29 cellular contexts compared by ENCODE assay signal in genomic region chr1:58687516-58687915, GRCh38. TPM values are rescaled to one million over a fixed set of nuclear protein-coding genes. Genes with fewer than 3 reads are reported as not detected.
DNase-seq lines count a peak whose midpoint lies in the region; ATAC-seq and TF ChIP-seq lines count a peak whose summit lies in the region.
"Had no signal": no experiment of that assay in that cellular context is flagged by ENCODE, and none has a peak within 500 bp of the region (broad histone marks: within the 10 kb centered on the region; RNA-seq: fewer than 3 reads in every experiment).

No MANE protein-coding gene starts in this region.

- H3K36me3 ChIP-seq in HEK293 (ENCODE audit: control insufficient read depth in 2 of 2, insufficient read depth in 1 of 2, low read length in 2 of 2) (peaks cover 52 to 67% of the 10 kb centered on the region in 2 experiments), mesendoderm (ENCODE audit: control insufficient read depth, insufficient read depth, low read length) (no peaks in the 10 kb centered on the region)
- H3K36me3 ChIP-seq: ovary, uterus had no signal

- no peak for DNase-seq in activated T-helper 2 cell treated with anti-CD3 and anti-CD28 coated beads, Interferon-gamma antibody, Interleukin-2, Interleukin-4, amounts not matched to agents 10 μg/mL and 5 μg/mL and 100 μg/mL, durations not matched to agents 14 hours and 24 hours and 36 hours (ENCODE audit: low spot score)
- DNase-seq in mesendoderm (peak; percentile 41), CD14-positive monocyte (ENCODE audit: low spot score) (no peak)
- DNase-seq in activated CD4-positive, CD25-positive, alpha-beta regulatory T cell treated with anti-CD3 and anti-CD28 coated beads, Interleukin-2, amount 50 U/mL, for 72 hours = no peak
- DNase-seq: activated CD4-positive, alpha-beta T cell treated with anti-CD3 and anti-CD28 coated beads, Interleukin-2, amount 10 ng/mL, durations not matched to agents 7 days and 5 days; activated naive CD4-positive, alpha-beta T cell treated with Interleukin-2 at 50 U/mL for 16 hours; dermis blood vessel endothelial cell; DMS153; Karpas-422; mammary epithelial cell; NCI-H1417 treated with DMSO at 0.1 percent for 48 hours; NCI-H774; ovary; Peyer's patch; retina; SIG-M5; stimulated activated CD4-positive, alpha-beta T cell treated with anti-CD3 and anti-CD28 coated beads, Interleukin-2, amount 100 ng/mL, for 24 hours; stimulated activated naive CD8-positive, alpha-beta T cell treated with anti-CD3 and anti-CD28 coated beads, Interleukin-15, amount 100 ng/mL, for 72 hours; uterus had no signal

- no peak overlapping the region for H4K5ac ChIP-seq in mesendoderm (ENCODE audit: low read length)

- H3K27me3 ChIP-seq in mesendoderm (ENCODE audit: insufficient read depth, low read length, poor library complexity) = no peaks in the 10 kb centered on the region
- H3K27me3 ChIP-seq: BLaER1, ovary, Peyer's patch, uterus had no signal

- H2BK15ac ChIP-seq in mesendoderm (replicated peaks; ENCODE audit: low read depth) = no peak overlapping the region

- no peaks in the 10 kb centered on the region for H3K9me3 ChIP-seq in HEK293 (ENCODE audit: control insufficient read depth, insufficient read depth, low read depth, low read length)
- H3K9me3 ChIP-seq: BLaER1, HAP-1, ovary, Peyer's patch, thoracic aorta, uterus had no signal

- H3K9me3 Mint-ChIP-seq in activated T-helper 2 cell treated with anti-CD3 and anti-CD28 coated beads, Interferon-gamma antibody, Interleukin-2, Interleukin-4, amounts not matched to agents 10 μg/mL and 5 μg/mL and 100 μg/mL, durations not matched to agents 14 hours and 24 hours and 36 hours = no peaks in the 10 kb centered on the region
- H3K9me3 Mint-ChIP-seq in CD14-positive monocyte = no peaks in the 10 kb centered on the region
- H3K9me3 Mint-ChIP-seq: activated CD4-positive, alpha-beta T cell treated with anti-CD3 and anti-CD28 coated beads, Interleukin-2, amount 10 ng/mL, durations not matched to agents 7 days and 5 days; central memory CD8-positive, alpha-beta T cell; nephron; stimulated activated naive CD8-positive, alpha-beta T cell treated with anti-CD3 and anti-CD28 coated beads, Interleukin-15, amount 100 ng/mL, for 72 hours had no signal

- no peak for ATAC-seq in GM18520 (IDR thresholded peaks at IDR 0.05; ENCODE audit: unreplicated experiment)
- ATAC-seq: esophagus mucosa; GM12878; stimulated activated naive CD8-positive, alpha-beta T cell treated with anti-CD3 and anti-CD28 coated beads, Interleukin-15, amount 100 ng/mL, for 72 hours had no signal

- H3K4me2 ChIP-seq in mesendoderm (ENCODE audit: low read length) = no peak overlapping the region
- H3K4me2 ChIP-seq: BLaER1 had no signal

- H4K8ac ChIP-seq in mesendoderm (ENCODE audit: low read depth, low read length) = no peak overlapping the region

- H3K4me3 ChIP-seq in HEK293 (ENCODE audit: low read depth, low read length) (no peak overlapping the region), mesendoderm (ENCODE audit: low read length) (no peak overlapping the region)
- H3K4me3 ChIP-seq: BLaER1, GM12878, HAP-1, ovary, Peyer's patch, thoracic aorta, uterus had no signal

- H2AK5ac ChIP-seq in mesendoderm (ENCODE audit: low read length) = no peak overlapping the region

- H3K4me1 ChIP-seq in HEK293 (ENCODE audit: control insufficient read depth, insufficient read depth, low read length) = no peaks in the 10 kb centered on the region
- no peaks in the 10 kb centered on the region for H3K4me1 ChIP-seq in mesendoderm (ENCODE audit: control insufficient read depth, low read depth, low read length)
- H3K4me1 ChIP-seq: BLaER1, HAP-1, Peyer's patch, uterus had no signal

- WGBS in mesendoderm (ENCODE audit: extremely low coverage, insufficient coverage, low lambda C conversion rate) = no CpG with 5 or more reads among the region's 6 CpGs

- intact Hi-C loops in activated T-helper 2 cell treated with anti-CD3 and anti-CD28 coated beads, Interferon-gamma antibody, Interleukin-2, Interleukin-4, amounts not matched to agents 10 μg/mL and 5 μg/mL and 100 μg/mL, durations not matched to agents 14 hours and 24 hours and 36 hours (cut with micrococcal nuclease) = no loop called here
- intact Hi-C loops in CD14-positive monocyte (cut with micrococcal nuclease) = no loop called here

- CTCF ChIA-PET in HEK293 (lab: Yijun Ruan, JAX) = no interaction called here

- TF ChIP-seq CTCF in C4-2B (conservative IDR thresholded peaks at IDR 0.05) (no peak), HEK293 (tag by site-specific recombination; IDR thresholded peaks at IDR 0.05) (no peak), CD14-positive monocyte (IDR thresholded peaks at IDR 0.05) (no peak)

- no peak overlapping the region for H3K9ac ChIP-seq in mesendoderm (ENCODE audit: low read length)
- H3K9ac ChIP-seq: BLaER1 had no signal

- H3K27ac Mint-ChIP-seq in activated T-helper 2 cell treated with anti-CD3 and anti-CD28 coated beads, Interferon-gamma antibody, Interleukin-2, Interleukin-4, amounts not matched to agents 10 μg/mL and 5 μg/mL and 100 μg/mL, durations not matched to agents 14 hours and 24 hours and 36 hours = peak overlapping the region; percentile 28
- peak overlapping the region in 3 of 7 donors; percentile 0 to 65 (median 26) for H3K27ac Mint-ChIP-seq in CD14-positive monocyte
- H3K27ac Mint-ChIP-seq: activated CD4-positive, alpha-beta T cell treated with anti-CD3 and anti-CD28 coated beads, Interleukin-2, amount 10 ng/mL, durations not matched to agents 7 days and 5 days; nephron had no signal

- peaks cover 2% of the 10 kb centered on the region for H3K79me1 ChIP-seq in mesendoderm (ENCODE audit: low read length)

- no peaks in the 10 kb centered on the region for H3K27me3 Mint-ChIP-seq in activated T-helper 2 cell treated with anti-CD3 and anti-CD28 coated beads, Interferon-gamma antibody, Interleukin-2, Interleukin-4, amounts not matched to agents 10 μg/mL and 5 μg/mL and 100 μg/mL, durations not matched to agents 14 hours and 24 hours and 36 hours (ENCODE audit: low read depth)
- H3K27me3 Mint-ChIP-seq in CD14-positive monocyte (ENCODE audit: low read depth in 3 of 3) = no peaks in the 10 kb centered on the region
- H3K27me3 Mint-ChIP-seq: activated CD4-positive, alpha-beta T cell treated with anti-CD3 and anti-CD28 coated beads, Interleukin-2, amount 10 ng/mL, durations not matched to agents 7 days and 5 days; central memory CD8-positive, alpha-beta T cell; stimulated activated naive CD8-positive, alpha-beta T cell treated with anti-CD3 and anti-CD28 coated beads, Interleukin-15, amount 100 ng/mL, for 72 hours had no signal

- peaks cover 56% of the 10 kb centered on the region for H3K36me3 Mint-ChIP-seq in activated T-helper 2 cell treated with anti-CD3 and anti-CD28 coated beads, Interferon-gamma antibody, Interleukin-2, Interleukin-4, amounts not matched to agents 10 μg/mL and 5 μg/mL and 100 μg/mL, durations not matched to agents 14 hours and 24 hours and 36 hours (ENCODE audit: low read depth)
- peaks cover 52 to 62% of the 10 kb centered on the region in 2 donors for H3K36me3 Mint-ChIP-seq in CD14-positive monocyte

- H3K23ac ChIP-seq in mesendoderm (ENCODE audit: low read length) = no peak overlapping the region

- no peak overlapping the region for H3K4ac ChIP-seq in mesendoderm (ENCODE audit: low read depth, low read length)

- peaks cover 15% of the 10 kb centered on the region for H3K4me1 Mint-ChIP-seq in activated T-helper 2 cell treated with anti-CD3 and anti-CD28 coated beads, Interferon-gamma antibody, Interleukin-2, Interleukin-4, amounts not matched to agents 10 μg/mL and 5 μg/mL and 100 μg/mL, durations not matched to agents 14 hours and 24 hours and 36 hours (ENCODE audit: low read depth)
- H3K4me1 Mint-ChIP-seq in CD14-positive monocyte = peaks cover 12% of the 10 kb centered on the region
- H3K4me1 Mint-ChIP-seq: nephron had no signal

- H3K4me3 Mint-ChIP-seq in activated T-helper 2 cell treated with anti-CD3 and anti-CD28 coated beads, Interferon-gamma antibody, Interleukin-2, Interleukin-4, amounts not matched to agents 10 μg/mL and 5 μg/mL and 100 μg/mL, durations not matched to agents 14 hours and 24 hours and 36 hours (ENCODE audit: low read depth) = no peak overlapping the region
- no peak overlapping the region for H3K4me3 Mint-ChIP-seq in CD14-positive monocyte
- H3K4me3 Mint-ChIP-seq: activated CD4-positive, alpha-beta T cell treated with anti-CD3 and anti-CD28 coated beads, Interleukin-2, amount 10 ng/mL, durations not matched to agents 7 days and 5 days; central memory CD8-positive, alpha-beta T cell; nephron; stimulated activated naive CD8-positive, alpha-beta T cell treated with anti-CD3 and anti-CD28 coated beads, Interleukin-15, amount 100 ng/mL, for 72 hours had no signal

- peak overlapping the region; percentile 58 for H3K27ac ChIP-seq in C4-2B
- no peak overlapping the region for H3K27ac ChIP-seq in HEK293 (ENCODE audit: extremely low read depth, low read depth, low read length)
- H3K27ac ChIP-seq in mesendoderm (ENCODE audit: low read depth, low read length) = no peak overlapping the region
- H3K27ac ChIP-seq: BLaER1, ovary, Peyer's patch, thoracic aorta, uterus had no signal

- POLR2A ChIA-PET in HEK293 (lab: Yijun Ruan, JAX) = no interaction called here

- H3K56ac ChIP-seq in mesendoderm (ENCODE audit: low read length) = no peak overlapping the region

- no peak overlapping the region for H3K18ac ChIP-seq in mesendoderm (ENCODE audit: low read length)

- peaks cover 9% of the 10 kb centered on the region for H3K79me2 ChIP-seq in mesendoderm (ENCODE audit: control insufficient read depth, insufficient read depth, low read length)

- H2BK5ac ChIP-seq in mesendoderm (ENCODE audit: low read length) = no peak overlapping the region

- H2BK120ac ChIP-seq in mesendoderm (ENCODE audit: low read depth, low read length) = no peak overlapping the region

TF ChIP-seq in HEK293, 187 proteins besides CTCF, POLR2A, EP300 and RAD21:
- TF ChIP-seq ZNF600 (tag by site-specific recombination; IDR thresholded peaks at IDR 0.05) = peak; percentile 41; the same call in 1 of the 2 replicates
- no peak for TF ChIP-seq ZNF747 (tag by site-specific recombination; IDR thresholded peaks at IDR 0.05)
- no peak for TF ChIP-seq ZNF362 (tag by site-specific recombination; IDR thresholded peaks at IDR 0.05)
- TF ChIP-seq ZNF423 (tag by site-specific recombination; IDR thresholded peaks at IDR 0.05) = no peak

RNA-seq across cellular contexts. Expression of gene MYSM1, which starts 12.3 kb away (rescaled TPM):
- total RNA-seq in activated T-helper 2 cell treated with anti-CD3 and anti-CD28 coated beads, Interferon-gamma antibody, Interleukin-2, Interleukin-4, amounts not matched to agents 10 μg/mL and 5 μg/mL and 100 μg/mL, durations not matched to agents 14 hours and 24 hours and 36 hours = 44.3 and 50.1 TPM in 2 replicates
- polyA plus RNA-seq in mesendoderm (2013, experiment 1 of 2) = 29.8 TPM
- polyA plus RNA-seq in mesendoderm (2013, experiment 2 of 2) = 32.4 TPM
- polyA plus RNA-seq in CD14-positive monocyte = 1 to 10 TPM; 6.7 to 8.0 TPM
